ENCODE assay signal across 29 cellular contexts in genomic region chr7:82625377-82625776, GRCh38.
DNase-seq lines count a peak whose midpoint lies in the region; ATAC-seq and TF ChIP-seq lines count a peak whose summit lies in the region.
"Had no signal": no experiment of that assay in that cellular context is flagged by ENCODE, and none has a peak within 500 bp of the region (broad histone marks: within the 10 kb centered on the region; RNA-seq: fewer than 3 reads in every experiment).

No MANE protein-coding gene starts in this region.

- DNase-seq in H9 (no peak), PC-3 (peak; percentile 8), epithelial cell of proximal tubule (ENCODE audit: low read depth) (no peak), renal cortical epithelial cell (ENCODE audit: low read depth) (peak; percentile 5), NCI-H748 treated with DMSO at 0.1 percent for 48 hours (lab: John Stamatoyannopoulos, UW) (no peak), NCI-H2196 (lab: John Stamatoyannopoulos, UW; ENCODE audit: unreplicated experiment) (no peak)
- DNase-seq: activated CD4-positive, alpha-beta memory T cell treated with anti-CD3 and anti-CD28 coated beads for 36 hours; activated naive CD4-positive, alpha-beta T cell; CD8-positive, alpha-beta T cell; islet precursor cell; left ventricle myocardium inferior; mesenchymal stem cell; NCI-H1092 treated with DMSO at 0.1 percent for 48 hours; NCI-H1930; NCI-H2171 treated with DMSO at 0.1 percent for 48 hours; NCI-H510A treated with DMSO at 0.1 percent for 48 hours; OCI-M1; pancreas; SK-N-SH; stimulated activated CD4-positive, alpha-beta T cell treated with anti-CD3 and anti-CD28 coated beads, Interleukin-2, amount 100 ng/mL, for 24 hours had no signal

- no peaks in the 10 kb centered on the region for H3K36me3 ChIP-seq in PC-3 (ENCODE audit: low read depth, low read length)
- H3K36me3 ChIP-seq: left ventricle myocardium inferior, pancreas, right atrium auricular region, thoracic aorta had no signal

- no peak overlapping the region for H2AK5ac ChIP-seq in H9 (ENCODE audit: insufficient read length, low read length)

- H3K79me2 ChIP-seq in H9 (ENCODE audit: insufficient read depth, low read length) = no peaks in the 10 kb centered on the region
- H3K79me2 ChIP-seq in PC-3 (ENCODE audit: low read length) = no peaks in the 10 kb centered on the region

- H3K79me1 ChIP-seq in H9 (ENCODE audit: insufficient read depth, low read depth, low read length, poor library complexity, severe bottlenecking) = no peaks in the 10 kb centered on the region

- H3K9me3 ChIP-seq in H9 (ENCODE audit: control insufficient read depth, low read depth, low read length) (no peaks in the 10 kb centered on the region), PC-3 (ENCODE audit: low read length) (no peaks in the 10 kb centered on the region)
- H3K9me3 ChIP-seq: left ventricle myocardium inferior, pancreas, right atrium auricular region, SK-N-SH, thoracic aorta had no signal

- TF ChIP-seq CTCF in H9 (conservative IDR thresholded peaks at IDR 0.05) (0 out of 3 replicates have a peak, but pooled peaks have one; percentile 28), PC-3 (conservative IDR thresholded peaks at IDR 0.05; ENCODE audit: low read depth, low read length) (peak; percentile 48), epithelial cell of proximal tubule (conservative IDR thresholded peaks at IDR 0.05; ENCODE audit: low read depth, low read length) (peak; percentile 43)

- H3K4me2 ChIP-seq in H9 (ENCODE audit: insufficient read depth, insufficient read length, low read length) (no peak overlapping the region), PC-3 (ENCODE audit: low read length) (no peak overlapping the region)

- H3K27me3 Mint-ChIP-seq in H9 (ENCODE audit: low read depth) = no peaks in the 10 kb centered on the region
- H3K27me3 Mint-ChIP-seq: activated CD4-positive, alpha-beta memory T cell treated with anti-CD3 and anti-CD28 coated beads for 36 hours; central memory CD8-positive, alpha-beta T cell; IgD-negative memory B cell; stimulated activated naive CD8-positive, alpha-beta T cell treated with anti-CD3 and anti-CD28 coated beads, Interleukin-15, Interleukin-2, amounts not matched to agents 100 ng/mL and 50 ng/mL, for 24 hours had no signal

- no peak overlapping the region for H2BK12ac ChIP-seq in H9 (ENCODE audit: insufficient read length, low read depth, low read length)

- H3K27ac ChIP-seq in H9 (ENCODE audit: insufficient read length, low read depth, low read length) (no peak overlapping the region), PC-3 (ENCODE audit: low read length) (no peak overlapping the region)
- H3K27ac ChIP-seq: left ventricle myocardium inferior, pancreas, right atrium auricular region, thoracic aorta had no signal

- no peaks in the 10 kb centered on the region for H3K4me1 ChIP-seq in H9 (ENCODE audit: insufficient read depth, low read length)
- H3K4me1 ChIP-seq in PC-3 (ENCODE audit: insufficient read depth, low read length) = no peaks in the 10 kb centered on the region
- H3K4me1 ChIP-seq: left ventricle myocardium inferior, pancreas, right atrium auricular region had no signal

- H4K91ac ChIP-seq in H9 (ENCODE audit: insufficient read length, low read depth, low read length) = no peak overlapping the region

- no peak overlapping the region for H3K23ac ChIP-seq in H9 (ENCODE audit: insufficient read length, low read depth, low read length)

- H2AFZ ChIP-seq in H9 (ENCODE audit: low read length) (no peak overlapping the region), PC-3 (ENCODE audit: low read length) (no peak overlapping the region)

- H2BK20ac ChIP-seq in H9 (ENCODE audit: low read depth, low read length, poor library complexity, severe bottlenecking) = no peak overlapping the region

- no peak overlapping the region for H3K9ac ChIP-seq in H9 (ENCODE audit: extremely low read depth, insufficient read length, low read length)
- no peak overlapping the region for H3K9ac ChIP-seq in PC-3 (ENCODE audit: low read length)
- H3K9ac ChIP-seq: SK-N-SH had no signal

- H3K56ac ChIP-seq in H9 (ENCODE audit: insufficient read length, low read depth, low read length) = no peak overlapping the region

- no peaks in the 10 kb centered on the region for H3K23me2 ChIP-seq in H9 (ENCODE audit: insufficient read length, low read depth, low read length, poor library complexity, severe bottlenecking)

- POLR2A ChIA-PET in PC-3 (lab: Charles Lee; ENCODE audit: unreplicated experiment) = no interaction called here

- H3K14ac ChIP-seq in H9 (ENCODE audit: insufficient read depth, low read length) = no peak overlapping the region

- no peak overlapping the region for H3K4me3 Mint-ChIP-seq in H9
- H3K4me3 Mint-ChIP-seq: activated CD4-positive, alpha-beta memory T cell treated with anti-CD3 and anti-CD28 coated beads for 36 hours; CD8-positive, alpha-beta T cell; central memory CD8-positive, alpha-beta T cell; IgD-negative memory B cell; neural crest cell; stimulated activated naive CD8-positive, alpha-beta T cell treated with anti-CD3 and anti-CD28 coated beads, Interleukin-15, Interleukin-2, amounts not matched to agents 100 ng/mL and 50 ng/mL, for 24 hours had no signal

- intact Hi-C loops in PC-3 (cut with micrococcal nuclease) = loop anchor here (1.0 to 2.0 kb wide), 2 partner anchors 75 to 101 kb away; no protein-coding TSS in a partner anchor

- H3K18ac ChIP-seq in H9 (ENCODE audit: insufficient read length, low read depth, low read length) = no peak overlapping the region

- H3K27ac Mint-ChIP-seq in H9 = no peak overlapping the region
- H3K27ac Mint-ChIP-seq: activated CD4-positive, alpha-beta memory T cell treated with anti-CD3 and anti-CD28 coated beads for 36 hours; CD8-positive, alpha-beta T cell; IgD-negative memory B cell; stimulated activated naive CD8-positive, alpha-beta T cell treated with anti-CD3 and anti-CD28 coated beads, Interleukin-15, Interleukin-2, amounts not matched to agents 100 ng/mL and 50 ng/mL, for 24 hours had no signal

- H4K8ac ChIP-seq in H9 (replicated peaks; ENCODE audit: insufficient read length, low read depth, low read length) = no peak overlapping the region

- no peaks in the 10 kb centered on the region; a peak in 1 of 7 replicates for H3K36me3 Mint-ChIP-seq in H9 (ENCODE audit: insufficient read depth in 1 of 3, low read depth in 3 of 3)
- H3K36me3 Mint-ChIP-seq: activated CD4-positive, alpha-beta memory T cell treated with anti-CD3 and anti-CD28 coated beads for 36 hours; CD8-positive, alpha-beta T cell; IgD-negative memory B cell had no signal

- no peaks in the 10 kb centered on the region for H3F3A ChIP-seq in PC-3 (ENCODE audit: low read length, unreplicated experiment)

- no TSS peak for BruUV-seq in PC-3 (replicated peaks; lab: Mats Ljungman, UMichigan)

- peak; percentile 64 for ATAC-seq in PC-3
- ATAC-seq in GM21528 (IDR thresholded peaks at IDR 0.05; ENCODE audit: low FRiP score, unreplicated experiment) = no peak
- ATAC-seq: CD8-positive, alpha-beta T cell; GM12878; pancreas had no signal

- H3K9me3 Mint-ChIP-seq in H9 = 0 out of 5 replicates have a peak, but pooled peaks cover 0 to 2% of the 10 kb centered on the region in 2 experiments
- H3K9me3 Mint-ChIP-seq: neural crest cell had no signal

- H4K5ac ChIP-seq in H9 (ENCODE audit: insufficient read length, low read depth, low read length) = no peak overlapping the region

- H3K4ac ChIP-seq in H9 (ENCODE audit: low read depth, low read length) = no peak overlapping the region

- H2BK15ac ChIP-seq in H9 (ENCODE audit: low read depth, low read length) = no peak overlapping the region

- no CpG with 5 or more reads among the region's 2 CpGs for WGBS in H9 (ENCODE audit: extremely low coverage, insufficient read length, low lambda C conversion rate)

- H3K27me3 ChIP-seq in H9 (ENCODE audit: insufficient read depth, low read length) = no peaks in the 10 kb centered on the region
- H3K27me3 ChIP-seq in PC-3 (ENCODE audit: low read length) = peaks cover 4% of the 10 kb centered on the region; the same call in 1 of the 2 replicates
- H3K27me3 ChIP-seq: pancreas, right atrium auricular region had no signal

- no peak overlapping the region for H2BK120ac ChIP-seq in H9 (ENCODE audit: low read depth, low read length, poor library complexity, severe bottlenecking)

- H3K4me3 ChIP-seq in PC-3 (ENCODE audit: low read length) (no peak overlapping the region), epithelial cell of proximal tubule (ENCODE audit: low read depth, low read length) (no peak overlapping the region)
- H3K4me3 ChIP-seq: GM12878, left ventricle myocardium inferior, pancreas, right atrium auricular region, smooth muscle cell, thoracic aorta had no signal

- H3K9me2 ChIP-seq in PC-3 (replicated peaks; ENCODE audit: low read length) = no peaks in the 10 kb centered on the region

- H2BK5ac ChIP-seq in H9 (ENCODE audit: insufficient read length, low read length) = no peak overlapping the region

- H3K4me1 Mint-ChIP-seq in H9 = no peaks in the 10 kb centered on the region
- H3K4me1 Mint-ChIP-seq: central memory CD8-positive, alpha-beta T cell; IgD-negative memory B cell; neural crest cell had no signal

- no peak overlapping the region for H3T11ph ChIP-seq in H9 (ENCODE audit: low read length)

- CTCF ChIA-PET in PC-3 (lab: Charles Lee) = interaction anchor here (0.5 kb wide), 1 partner anchor 85 kb away, joined by 4 read pairs; no protein-coding TSS in a partner anchor

- H4K20me1 ChIP-seq in H9 (ENCODE audit: control insufficient read depth, insufficient read depth, insufficient read length) (no peaks in the 10 kb centered on the region), PC-3 (ENCODE audit: low read length) (no peaks in the 10 kb centered on the region)

Comparison
In these comparisons a context has a peak if more than half of its experiments do, and no peak if none do; other contexts are left out.
1. DNase-seq: peak in PC-3 (single experiment) and renal cortical epithelial cell (single experiment); none in H9 (single experiment), epithelial cell of proximal tubule (single experiment), NCI-H748 treated with DMSO at 0.1 percent for 48 hours (single experiment) and NCI-H2196 (single experiment).
2. Peak in every context shown above with its lines, with median percentiles within 50 percentile points of each other: CTCF ChIP-seq.